Comparison of ENCODE assay signal across 13 cellular contexts in the genomic region with DNA sequence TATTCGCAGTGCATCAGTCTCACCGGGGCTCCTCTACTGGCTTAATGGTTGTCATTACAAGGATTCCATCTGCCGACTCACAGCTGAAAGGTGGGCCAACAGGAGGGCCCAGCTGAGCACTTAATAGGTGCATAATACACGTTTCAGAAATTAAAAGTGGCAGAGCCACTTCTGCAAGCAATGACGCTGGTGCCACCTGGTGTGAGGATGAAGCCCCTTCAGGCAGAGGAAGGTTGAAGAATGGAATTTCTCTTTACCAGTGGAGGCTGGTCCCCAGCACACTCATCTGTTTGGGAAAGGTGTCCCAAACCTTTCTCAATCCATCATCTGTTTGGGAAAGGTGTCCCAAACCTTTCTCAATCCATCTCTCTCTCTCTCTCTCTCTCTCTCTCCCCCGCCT. TPM values are rescaled to one million over a fixed set of nuclear protein-coding genes. Genes with fewer than 3 reads are reported as not detected.
DNase-seq lines count a peak whose midpoint lies in the region; ATAC-seq and TF ChIP-seq lines count a peak whose summit lies in the region.
"Had no signal": no experiment of that assay in that cellular context is flagged by ENCODE, and none has a peak within 500 bp of the region (broad histone marks: within the 10 kb centered on the region; RNA-seq: fewer than 3 reads in every experiment).

No MANE protein-coding gene starts in this region.

- no peaks in the 10 kb centered on the region for H3K27me3 ChIP-seq in WERI-Rb-1 (ENCODE audit: insufficient read depth, low read depth, severe bottlenecking)
- H3K27me3 ChIP-seq in right cardiac atrium (ENCODE audit: control insufficient read depth, insufficient read depth), result no peaks in the 10 kb centered on the region
- no peaks in the 10 kb centered on the region for H3K27me3 ChIP-seq in MG63

- DNase-seq in DMS53 (lab: John Stamatoyannopoulos, UW), result peak; percentile 29
- DNase-seq in DMS53 treated with DMSO at 0.1 percent for 48 hours (lab: John Stamatoyannopoulos, UW; ENCODE audit: unreplicated experiment), result no peak
- peak; percentile 10 to 17 for DNase-seq in Kasumi-1 (lab: John Stamatoyannopoulos, UW)
- peak; percentile 36 for DNase-seq in WERI-Rb-1
- DNase-seq in left kidney (ENCODE audit: low read depth, low spot score), result peak; percentile 33
- DNase-seq in right cardiac atrium, result no peak
- DNase-seq in MG63, result no peak
- no peak for DNase-seq in stimulated activated naive B cell treated with anti-CD40 and anti-IgM and Interleukin-4, amounts not matched to agents 10 μg/mL and 1 μg/mL and 100 μg/mL, for 72 hours
- DNase-seq: 8988T; central memory CD4-positive, alpha-beta T cell; NCI-H187 treated with DMSO at 0.1 percent for 48 hours; stimulated activated CD4-positive, alpha-beta T cell treated with anti-CD3 and anti-CD28 coated beads, Interleukin-4, amount 100 ng/mL, for 24 hours had no signal

- H3K4me1 Mint-ChIP-seq in stimulated activated naive B cell treated with anti-CD40 and anti-IgM and Interleukin-4, amounts not matched to agents 10 μg/mL and 1 μg/mL and 100 μg/mL, for 72 hours, result no peaks in the 10 kb centered on the region

- intact Hi-C loops in right cardiac atrium (cut with DNase I), result no loop called here

- TF ChIP-seq CTCF in WERI-Rb-1 (IDR thresholded peaks at IDR 0.05; ENCODE audit: low read depth, low read length), result peak; percentile 68

- no peak overlapping the region for H3K4me3 ChIP-seq in WERI-Rb-1 (ENCODE audit: low read depth, low read length)
- H3K4me3 ChIP-seq in right cardiac atrium (ENCODE audit: low read length), result no peak overlapping the region
- H3K4me3 ChIP-seq in MG63, result no peak overlapping the region

- H3K36me3 Mint-ChIP-seq in stimulated activated naive B cell treated with anti-CD40 and anti-IgM and Interleukin-4, amounts not matched to agents 10 μg/mL and 1 μg/mL and 100 μg/mL, for 72 hours, result no peaks in the 10 kb centered on the region

- H3K27me3 Mint-ChIP-seq in stimulated activated naive B cell treated with anti-CD40 and anti-IgM and Interleukin-4, amounts not matched to agents 10 μg/mL and 1 μg/mL and 100 μg/mL, for 72 hours, result peaks cover 2 to 3% of the 10 kb centered on the region in 2 donors

- H3K9me3 ChIP-seq in WERI-Rb-1 (ENCODE audit: severe bottlenecking), result peaks cover 13% of the 10 kb centered on the region
- no peaks in the 10 kb centered on the region for H3K9me3 ChIP-seq in right cardiac atrium (ENCODE audit: control insufficient read depth, low read length)
- no peaks in the 10 kb centered on the region for H3K9me3 ChIP-seq in MG63

- H3K27ac ChIP-seq in WERI-Rb-1 (no peak overlapping the region), right cardiac atrium (ENCODE audit: low read length) (no peak overlapping the region)

- H3K4me1 ChIP-seq in right cardiac atrium (ENCODE audit: control insufficient read depth, insufficient read depth, low read length), result no peaks in the 10 kb centered on the region

- H3K36me3 ChIP-seq in WERI-Rb-1 (no peaks in the 10 kb centered on the region), MG63 (no peaks in the 10 kb centered on the region)

- no peak overlapping the region for H3K27ac Mint-ChIP-seq in stimulated activated naive B cell treated with anti-CD40 and anti-IgM and Interleukin-4, amounts not matched to agents 10 μg/mL and 1 μg/mL and 100 μg/mL, for 72 hours

- WGBS in right cardiac atrium, result 58% methylated on average over 6 of the region's 6 CpGs

- H3K4me3 Mint-ChIP-seq in stimulated activated naive B cell treated with anti-CD40 and anti-IgM and Interleukin-4, amounts not matched to agents 10 μg/mL and 1 μg/mL and 100 μg/mL, for 72 hours, result no peak overlapping the region

- ATAC-seq in right cardiac atrium, result no peak
- no peak for ATAC-seq in stimulated activated naive B cell treated with anti-CD40 and anti-IgM and Interleukin-4, amounts not matched to agents 10 μg/mL and 1 μg/mL and 100 μg/mL, for 72 hours (replicated peaks)

- H3K9me3 Mint-ChIP-seq in stimulated activated naive B cell treated with anti-CD40 and anti-IgM and Interleukin-4, amounts not matched to agents 10 μg/mL and 1 μg/mL and 100 μg/mL, for 72 hours, result peaks cover 2 to 8% of the 10 kb centered on the region in 2 donors

RNA-seq across cellular contexts. Expression of a gene that starts 8.2 kb away (rescaled TPM):
- not detected for total RNA-seq in right cardiac atrium
- polyA plus RNA-seq in right cardiac atrium, result not detected
- total RNA-seq in MG63 (2014; rRNA removed; shearing (Covaris generic); ENCODE audit: low replicate concordance), result not detected in 2 replicates
- total RNA-seq: ureter had no signal

Comparison
In these comparisons a context has a peak if more than half of its experiments do, and no peak if none do; other contexts are left out.
1. DNase-seq: peak in DMS53 (single experiment), Kasumi-1 (2 of 2), WERI-Rb-1 (single experiment) and left kidney (single experiment); none in DMS53 treated with DMSO at 0.1 percent for 48 hours (single experiment), right cardiac atrium (0 of 3), MG63 (single experiment) and stimulated activated naive B cell treated with anti-CD40 and anti-IgM and Interleukin-4, amounts not matched to agents 10 μg/mL and 1 μg/mL and 100 μg/mL, for 72 hours (single experiment).